ENCODE assay signal across 9 cellular contexts in the genomic region with DNA sequence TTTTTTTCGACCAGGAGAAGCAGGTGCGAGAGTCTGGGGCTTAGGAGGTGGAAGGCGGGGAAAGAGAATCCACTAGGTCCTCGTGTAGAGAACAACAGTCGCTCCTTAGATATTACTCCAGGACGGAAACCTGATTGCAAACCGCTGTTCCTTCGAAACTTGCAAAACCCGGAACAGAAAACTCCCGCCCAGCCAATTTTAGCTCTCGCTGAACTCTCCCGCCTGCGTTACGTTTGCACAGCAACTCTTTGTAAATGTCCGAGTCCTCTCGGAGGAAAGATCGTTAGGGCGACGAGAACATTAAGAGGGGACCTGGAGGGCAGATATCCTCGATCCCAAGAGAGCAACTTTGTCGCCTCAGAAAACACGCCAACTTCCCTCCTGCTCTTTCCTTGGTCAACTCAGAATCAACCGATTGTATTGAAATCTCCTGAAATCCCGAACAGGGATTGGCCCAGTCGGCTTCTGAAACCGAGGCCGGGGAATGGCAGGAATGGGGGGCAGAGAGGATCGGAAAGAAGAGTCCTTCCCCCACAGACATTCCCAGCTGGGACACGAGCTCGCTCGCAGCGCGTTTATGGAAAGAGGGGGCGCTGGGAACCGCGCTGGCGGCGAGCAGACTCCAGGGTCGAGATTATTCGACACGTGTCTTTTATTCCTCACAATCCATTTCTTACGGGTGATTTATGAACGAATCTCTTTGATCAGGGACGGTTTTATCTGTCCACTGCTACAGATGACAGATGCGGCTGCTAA. TPM values are rescaled to one million over a fixed set of nuclear protein-coding genes. Genes with fewer than 3 reads are reported as not detected.
DNase-seq lines count a peak whose midpoint lies in the region; ATAC-seq and TF ChIP-seq lines count a peak whose summit lies in the region.
"Had no signal": no experiment of that assay in that cellular context is flagged by ENCODE, and none has a peak within 500 bp of the region (broad histone marks: within the 10 kb centered on the region; RNA-seq: fewer than 3 reads in every experiment).

No MANE protein-coding gene starts in this region.

- ATAC-seq in Right ventricle myocardium inferior, result peak; percentile 68

- no peak overlapping the region for H2BK15ac ChIP-seq in mesenchymal stem cell (ENCODE audit: low read depth, poor library complexity, severe bottlenecking)

- peak overlapping the region; percentile 14 for H4K8ac ChIP-seq in mesenchymal stem cell (ENCODE audit: low read length)

- H3K4me2 ChIP-seq in mesenchymal stem cell (ENCODE audit: low read length, poor library complexity, severe bottlenecking), result peak overlapping the region; percentile 100

- H2BK120ac ChIP-seq in mesenchymal stem cell (ENCODE audit: low read depth, low read length), result no peak overlapping the region

- DNase-seq in Right ventricle myocardium inferior (ENCODE audit: missing footprints) (no peak), cardiac septum (ENCODE audit: low spot score) (no peak), colonic mucosa (peak; percentile 25), mesenchymal stem cell (peak; percentile 69), vagina (ENCODE audit: extremely low spot score in 2 of 2) (no peak), NCI-H128 (lab: John Stamatoyannopoulos, UW; ENCODE audit: unreplicated experiment) (no peak), NCI-H2081 treated with DMSO at 0.1 percent for 48 hours (lab: John Stamatoyannopoulos, UW) (no peak)
- DNase-seq in NK-92 treated with Interleukin-12 subunit alpha and Interleukin-12 subunit beta, amount 100 ng/mL, for 24 hours (lab: John Stamatoyannopoulos, UW), result no peak
- DNase-seq: DMS153 had no signal

- H3K9ac ChIP-seq in colonic mucosa (ENCODE audit: low read depth in 2 of 2, low read length in 2 of 2) (no peak overlapping the region), mesenchymal stem cell (ENCODE audit: low read length) (peak overlapping the region; percentile 99)

- TF ChIP-seq POLR2A in vagina (IDR thresholded peaks at IDR 0.05), result no peak

- H3K4ac ChIP-seq in mesenchymal stem cell (ENCODE audit: low read depth in 1 of 2, low read length in 2 of 2), result peak overlapping the region; percentile 17 to 67

- peak overlapping the region; percentile 72 for H2AFZ ChIP-seq in mesenchymal stem cell (ENCODE audit: low read depth, low read length)

- H3K4me1 ChIP-seq in colonic mucosa (no peaks in the 10 kb centered on the region), mesenchymal stem cell (ENCODE audit: control insufficient read depth, insufficient read depth, low read depth, low read length) (peaks cover 18% of the 10 kb centered on the region), vagina (peaks cover 21% of the 10 kb centered on the region)

- H2AK5ac ChIP-seq in mesenchymal stem cell (ENCODE audit: low read length, severe bottlenecking), result no peak overlapping the region

- no peaks in the 10 kb centered on the region for H3K36me3 ChIP-seq in colonic mucosa
- H3K36me3 ChIP-seq in mesenchymal stem cell (ENCODE audit: control insufficient read depth in 1 of 2, insufficient read depth in 2 of 2, low read depth in 1 of 2, low read length in 2 of 2), result no peaks in the 10 kb centered on the region
- H3K36me3 ChIP-seq in vagina, result no peaks in the 10 kb centered on the region

- peak overlapping the region in 1 of 2 experiments; percentile 72 for H3K23ac ChIP-seq in mesenchymal stem cell (ENCODE audit: low read length in 2 of 2)

- H3K18ac ChIP-seq in mesenchymal stem cell (ENCODE audit: low read depth in 1 of 2, low read length in 2 of 2), result peak overlapping the region in 1 of 2 experiments; percentile 61

- intact Hi-C loops in Right ventricle myocardium inferior (cut with DNase I) (no loop called here), cardiac septum (cut with DNase I) (no loop called here), colonic mucosa (cut with DNase I) (no loop called here), vagina (cut with DNase I) (no loop called here)

- H3K79me1 ChIP-seq in mesenchymal stem cell (replicated peaks; ENCODE audit: low read length, poor library complexity, severe bottlenecking), result peaks cover 14% of the 10 kb centered on the region

- no peak overlapping the region for H4K91ac ChIP-seq in mesenchymal stem cell (ENCODE audit: low read length)

- 2% methylated on average over 44 of the region's 45 CpGs for WGBS in mesenchymal stem cell

- H2BK12ac ChIP-seq in mesenchymal stem cell (ENCODE audit: low read length in 2 of 2), result no peak overlapping the region

- H3K4me3 ChIP-seq in colonic mucosa (peak overlapping the region; percentile 20), mesenchymal stem cell (ENCODE audit: insufficient read depth in 1 of 2, low read depth in 1 of 2, low read length in 2 of 2) (peak overlapping the region; percentile 55 to 83), vagina (peak overlapping the region; percentile 30 to 39)

- H3K27ac ChIP-seq in colonic mucosa (no peak overlapping the region), mesenchymal stem cell (ENCODE audit: low read length, poor library complexity, severe bottlenecking) (peak overlapping the region; percentile 61), vagina (peak overlapping the region; percentile 69)

- no peak overlapping the region for H2BK5ac ChIP-seq in mesenchymal stem cell (ENCODE audit: low read depth, low read length, poor library complexity, severe bottlenecking)

- TF ChIP-seq CTCF in colonic mucosa (IDR thresholded peaks at IDR 0.05) (no peak), vagina (IDR thresholded peaks at IDR 0.05) (no peak)

- H3K27me3 ChIP-seq in colonic mucosa (peaks cover 64% of the 10 kb centered on the region), mesenchymal stem cell (ENCODE audit: control insufficient read depth in 1 of 2, insufficient read depth in 1 of 2, low read length in 2 of 2) (no peaks in the 10 kb centered on the region), vagina (no peaks in the 10 kb centered on the region)

- no peaks in the 10 kb centered on the region for H3K9me3 ChIP-seq in colonic mucosa
- no peaks in the 10 kb centered on the region for H3K9me3 ChIP-seq in mesenchymal stem cell (ENCODE audit: control insufficient read depth, low read length)
- H3K9me3 ChIP-seq in vagina, result no peaks in the 10 kb centered on the region

- peak overlapping the region in 1 of 2 experiments; percentile 36 for H3K14ac ChIP-seq in mesenchymal stem cell (ENCODE audit: low read length in 2 of 2)

RNA-seq across cellular contexts. Expression of gene TWIST1, which starts 9.9 kb away (rescaled TPM):
- total RNA-seq in Right ventricle myocardium inferior, result 1.6 TPM
- total RNA-seq in cardiac septum, result 1.2 TPM
- under 1 TPM in 1 of 2 donors, not detected in 1; 0.77 TPM for total RNA-seq in colonic mucosa
- polyA plus RNA-seq in mesenchymal stem cell (2013, experiment 1 of 2), result 18.3 TPM
- polyA plus RNA-seq in mesenchymal stem cell (2013, experiment 2 of 2), result 18.4 TPM
- total RNA-seq in vagina, result 11.5 TPM

RNA-seq across cellular contexts. Expression of gene FERD3L, which starts 37.7 kb away (rescaled TPM):
- total RNA-seq in Right ventricle myocardium inferior, result not detected
- total RNA-seq in cardiac septum, result not detected
- not detected for total RNA-seq in colonic mucosa
- polyA plus RNA-seq in mesenchymal stem cell (2013, experiment 1 of 2), result not detected
- not detected for polyA plus RNA-seq in mesenchymal stem cell (2013, experiment 2 of 2)
- not detected for total RNA-seq in vagina

Comparison
In these comparisons a context has a peak if more than half of its experiments do, and no peak if none do; other contexts are left out.
1. DNase-seq: peak in colonic mucosa (single experiment) and mesenchymal stem cell (single experiment); none in Right ventricle myocardium inferior (single experiment), cardiac septum (single experiment), vagina (0 of 2), NK-92 treated with Interleukin-12 subunit alpha and Interleukin-12 subunit beta, amount 100 ng/mL, for 24 hours (single experiment), NCI-H128 (single experiment) and NCI-H2081 treated with DMSO at 0.1 percent for 48 hours (single experiment).
2. Peak in every context shown above with its lines, with median percentiles within 50 percentile points of each other: H3K4me3 ChIP-seq.